ENCODE assay signal across 1 cellular context in the genomic region with DNA sequence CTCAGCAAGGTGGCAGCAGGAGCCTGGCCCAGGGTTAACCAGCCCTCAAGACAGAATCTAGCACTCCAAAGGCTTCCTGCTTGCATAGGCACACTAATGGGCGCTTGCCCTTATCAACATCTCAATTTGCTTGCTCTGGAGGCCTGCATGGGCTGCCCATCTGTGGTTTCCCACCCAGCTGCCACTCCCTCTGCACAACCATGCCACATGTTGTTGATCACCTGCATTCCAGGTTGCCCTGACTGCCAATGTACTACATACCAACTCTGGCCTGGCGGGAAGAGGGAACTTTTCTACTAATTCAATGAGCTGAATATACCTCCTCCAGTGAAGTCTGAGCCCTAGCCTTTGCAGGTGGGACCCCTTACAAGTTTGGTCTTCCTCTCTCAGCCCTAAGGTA.
TF ChIP-seq lines count a peak whose summit lies in the region.

No MANE protein-coding gene starts in this region.

TF ChIP-seq in GM23338, 12 proteins besides CTCF, POLR2A, EP300 and RAD21 (continued from another document):
- TF ChIP-seq, protein P1, sequence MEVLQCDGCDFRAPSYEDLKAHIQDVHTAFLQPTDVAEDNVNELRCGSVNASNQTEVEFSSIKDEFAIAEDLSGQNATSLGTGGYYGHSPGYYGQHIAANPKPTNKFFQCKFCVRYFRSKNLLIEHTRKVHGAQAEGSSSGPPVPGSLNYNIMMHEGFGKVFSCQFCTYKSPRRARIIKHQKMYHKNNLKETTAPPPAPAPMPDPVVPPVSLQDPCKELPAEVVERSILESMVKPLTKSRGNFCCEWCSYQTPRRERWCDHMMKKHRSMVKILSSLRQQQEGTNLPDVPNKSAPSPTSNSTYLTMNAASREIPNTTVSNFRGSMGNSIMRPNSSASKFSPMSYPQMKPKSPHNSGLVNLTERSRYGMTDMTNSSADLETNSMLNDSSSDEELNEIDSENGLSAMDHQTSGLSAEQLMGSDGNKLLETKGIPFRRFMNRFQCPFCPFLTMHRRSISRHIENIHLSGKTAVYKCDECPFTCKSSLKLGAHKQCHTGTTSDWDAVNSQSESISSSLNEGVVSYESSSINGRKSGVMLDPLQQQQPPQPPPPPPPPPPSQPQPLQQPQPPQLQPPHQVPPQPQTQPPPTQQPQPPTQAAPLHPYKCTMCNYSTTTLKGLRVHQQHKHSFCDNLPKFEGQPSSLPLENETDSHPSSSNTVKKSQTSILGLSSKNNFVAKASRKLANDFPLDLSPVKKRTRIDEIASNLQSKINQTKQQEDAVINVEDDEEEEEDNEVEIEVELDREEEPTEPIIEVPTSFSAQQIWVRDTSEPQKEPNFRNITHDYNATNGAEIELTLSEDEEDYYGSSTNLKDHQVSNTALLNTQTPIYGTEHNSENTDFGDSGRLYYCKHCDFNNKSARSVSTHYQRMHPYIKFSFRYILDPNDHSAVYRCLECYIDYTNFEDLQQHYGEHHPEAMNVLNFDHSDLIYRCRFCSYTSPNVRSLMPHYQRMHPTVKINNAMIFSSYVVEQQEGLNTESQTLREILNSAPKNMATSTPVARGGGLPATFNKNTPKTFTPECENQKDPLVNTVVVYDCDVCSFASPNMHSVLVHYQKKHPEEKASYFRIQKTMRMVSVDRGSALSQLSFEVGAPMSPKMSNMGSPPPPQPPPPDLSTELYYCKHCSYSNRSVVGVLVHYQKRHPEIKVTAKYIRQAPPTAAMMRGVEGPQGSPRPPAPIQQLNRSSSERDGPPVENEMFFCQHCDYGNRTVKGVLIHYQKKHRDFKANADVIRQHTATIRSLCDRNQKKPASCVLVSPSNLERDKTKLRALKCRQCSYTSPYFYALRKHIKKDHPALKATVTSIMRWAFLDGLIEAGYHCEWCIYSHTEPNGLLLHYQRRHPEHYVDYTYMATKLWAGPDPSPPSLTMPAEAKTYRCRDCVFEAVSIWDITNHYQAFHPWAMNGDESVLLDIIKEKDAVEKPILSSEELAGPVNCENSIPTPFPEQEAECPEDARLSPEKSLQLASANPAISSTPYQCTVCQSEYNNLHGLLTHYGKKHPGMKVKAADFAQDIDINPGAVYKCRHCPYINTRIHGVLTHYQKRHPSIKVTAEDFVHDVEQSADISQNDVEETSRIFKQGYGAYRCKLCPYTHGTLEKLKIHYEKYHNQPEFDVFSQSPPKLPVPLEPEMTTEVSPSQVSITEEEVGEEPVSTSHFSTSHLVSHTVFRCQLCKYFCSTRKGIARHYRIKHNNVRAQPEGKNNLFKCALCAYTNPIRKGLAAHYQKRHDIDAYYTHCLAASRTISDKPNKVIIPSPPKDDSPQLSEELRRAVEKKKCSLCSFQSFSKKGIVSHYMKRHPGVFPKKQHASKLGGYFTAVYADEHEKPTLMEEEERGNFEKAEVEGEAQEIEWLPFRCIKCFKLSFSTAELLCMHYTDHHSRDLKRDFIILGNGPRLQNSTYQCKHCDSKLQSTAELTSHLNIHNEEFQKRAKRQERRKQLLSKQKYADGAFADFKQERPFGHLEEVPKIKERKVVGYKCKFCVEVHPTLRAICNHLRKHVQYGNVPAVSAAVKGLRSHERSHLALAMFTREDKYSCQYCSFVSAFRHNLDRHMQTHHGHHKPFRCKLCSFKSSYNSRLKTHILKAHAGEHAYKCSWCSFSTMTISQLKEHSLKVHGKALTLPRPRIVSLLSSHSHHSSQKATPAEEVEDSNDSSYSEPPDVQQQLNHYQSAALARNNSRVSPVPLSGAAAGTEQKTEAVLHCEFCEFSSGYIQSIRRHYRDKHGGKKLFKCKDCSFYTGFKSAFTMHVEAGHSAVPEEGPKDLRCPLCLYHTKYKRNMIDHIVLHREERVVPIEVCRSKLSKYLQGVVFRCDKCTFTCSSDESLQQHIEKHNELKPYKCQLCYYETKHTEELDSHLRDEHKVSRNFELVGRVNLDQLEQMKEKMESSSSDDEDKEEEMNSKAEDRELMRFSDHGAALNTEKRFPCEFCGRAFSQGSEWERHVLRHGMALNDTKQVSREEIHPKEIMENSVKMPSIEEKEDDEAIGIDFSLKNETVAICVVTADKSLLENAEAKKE (CRISPR knock-in tag; IDR thresholded peaks at IDR 0.05) = no peak
- TF ChIP-seq, protein P2, sequence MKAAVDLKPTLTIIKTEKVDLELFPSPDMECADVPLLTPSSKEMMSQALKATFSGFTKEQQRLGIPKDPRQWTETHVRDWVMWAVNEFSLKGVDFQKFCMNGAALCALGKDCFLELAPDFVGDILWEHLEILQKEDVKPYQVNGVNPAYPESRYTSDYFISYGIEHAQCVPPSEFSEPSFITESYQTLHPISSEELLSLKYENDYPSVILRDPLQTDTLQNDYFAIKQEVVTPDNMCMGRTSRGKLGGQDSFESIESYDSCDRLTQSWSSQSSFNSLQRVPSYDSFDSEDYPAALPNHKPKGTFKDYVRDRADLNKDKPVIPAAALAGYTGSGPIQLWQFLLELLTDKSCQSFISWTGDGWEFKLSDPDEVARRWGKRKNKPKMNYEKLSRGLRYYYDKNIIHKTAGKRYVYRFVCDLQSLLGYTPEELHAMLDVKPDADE (IDR thresholded peaks at IDR 0.05) = no peak
- TF ChIP-seq ZNF331 (CRISPR knock-in tag; IDR thresholded peaks at IDR 0.05; ENCODE audit: low read depth) (no peak), EZH2phosphoT487 (IDR thresholded peaks at IDR 0.05; ENCODE audit: unreplicated experiment) (no peak), EZH2 (IDR thresholded peaks at IDR 0.05; ENCODE audit: low read depth, unreplicated experiment) (no peak), NANOG (IDR thresholded peaks at IDR 0.05; ENCODE audit: borderline replicate concordance) (no peak), POLR2AphosphoS5 (IDR thresholded peaks at IDR 0.05; ENCODE audit: low read depth) (no peak), STAT1 (IDR thresholded peaks at IDR 0.05; ENCODE audit: unreplicated experiment) (no peak), ZNF114 (CRISPR knock-in tag; IDR thresholded peaks at IDR 0.05) (no peak)
